Comparison of ENCODE assay signal across 28 cellular contexts in genomic region chr12:91074851-91075250, GRCh38. TPM values are rescaled to one million over a fixed set of nuclear protein-coding genes. Genes with fewer than 3 reads are reported as not detected.
DNase-seq lines count a peak whose midpoint lies in the region; ATAC-seq and TF ChIP-seq lines count a peak whose summit lies in the region.
"Had no signal": no experiment of that assay in that cellular context is flagged by ENCODE, and none has a peak within 500 bp of the region (broad histone marks: within the 10 kb centered on the region; RNA-seq: fewer than 3 reads in every experiment).

No MANE protein-coding gene starts in this region.

- H3F3A ChIP-seq in GM23338 (replicated peaks; ENCODE audit: low read depth) = no peaks in the 10 kb centered on the region

- H3K9me3 ChIP-seq in heart left ventricle = no peaks in the 10 kb centered on the region
- no peaks in the 10 kb centered on the region for H3K9me3 ChIP-seq in left ventricle myocardium inferior (replicated peaks)
- H3K9me3 ChIP-seq in osteoblast (ENCODE audit: low read depth, low read length) = no peaks in the 10 kb centered on the region
- H3K9me3 ChIP-seq: thyroid gland had no signal

- H3K9me3 Mint-ChIP-seq in GM23338 = no peaks in the 10 kb centered on the region
- H3K9me3 Mint-ChIP-seq: central memory CD8-positive, alpha-beta T cell; naive thymus-derived CD4-positive, alpha-beta T cell; stimulated activated naive CD8-positive, alpha-beta T cell treated with anti-CD3 and anti-CD28 coated beads, Interleukin-15, Interleukin-2, amounts not matched to agents 100 ng/mL and 50 ng/mL, for 24 hours; T-helper 2 cell treated with Interferon-gamma antibody and Interleukin-4, amounts not matched to agents 5 μg/mL and 100 μg/mL, for 36 hours had no signal

- H3K4me3 Mint-ChIP-seq in GM23338 = no peak overlapping the region
- H3K4me3 Mint-ChIP-seq: central memory CD8-positive, alpha-beta T cell; naive thymus-derived CD4-positive, alpha-beta T cell; stimulated activated naive CD8-positive, alpha-beta T cell treated with anti-CD3 and anti-CD28 coated beads, Interleukin-15, Interleukin-2, amounts not matched to agents 100 ng/mL and 50 ng/mL, for 24 hours; T-helper 2 cell treated with Interferon-gamma antibody and Interleukin-4, amounts not matched to agents 5 μg/mL and 100 μg/mL, for 36 hours had no signal

- no peak overlapping the region for H2AFZ ChIP-seq in osteoblast (ENCODE audit: low read length)
- no peak overlapping the region; the same call in 1 of the 2 replicates for H2AFZ ChIP-seq in GM23338

- no peaks in the 10 kb centered on the region for H3K79me2 ChIP-seq in osteoblast (ENCODE audit: insufficient read depth, low read length)
- no peaks in the 10 kb centered on the region for H3K79me2 ChIP-seq in GM23338 (replicated peaks; ENCODE audit: insufficient read depth)

- H4K20me1 ChIP-seq in osteoblast (ENCODE audit: insufficient read depth, low read length) (no peaks in the 10 kb centered on the region), GM23338 (replicated peaks; ENCODE audit: insufficient read depth) (no peaks in the 10 kb centered on the region)

- 65 to 72% (median 69%) methylated on average over 1 of the region's 1 CpG for WGBS in heart left ventricle, 4 donors

- no peak overlapping the region for H3K27ac Mint-ChIP-seq in GM23338
- H3K27ac Mint-ChIP-seq: naive thymus-derived CD4-positive, alpha-beta T cell; stimulated activated naive CD8-positive, alpha-beta T cell treated with anti-CD3 and anti-CD28 coated beads, Interleukin-15, Interleukin-2, amounts not matched to agents 100 ng/mL and 50 ng/mL, for 24 hours; T-helper 2 cell treated with Interferon-gamma antibody and Interleukin-4, amounts not matched to agents 5 μg/mL and 100 μg/mL, for 36 hours had no signal

- no peak for DNase-seq in heart left ventricle
- no peak for DNase-seq in cardiac septum (ENCODE audit: low spot score)
- peak; percentile 17 for DNase-seq in NCI-H774 (lab: John Stamatoyannopoulos, UW)
- DNase-seq in left ventricle myocardium inferior = no peak
- DNase-seq in osteoblast (ENCODE audit: insufficient read length, low spot score, missing footprints) = no peak
- no peak for DNase-seq in globus pallidus (ENCODE audit: low spot score)
- no peak for DNase-seq in GM23338 (ENCODE audit: low spot score)
- DNase-seq: activated CD4-positive, alpha-beta T cell treated with anti-CD3 and anti-CD28 coated beads for 4 hours; activated effector memory CD4-positive, alpha-beta T cell treated with anti-CD3 and anti-CD28 coated beads, Interleukin-2, amount 50 U/mL, for 16 hours; activated T-cell treated with anti-CD3 and anti-CD28 coated beads for 4 hours; dorsolateral prefrontal cortex; islet precursor cell; KG1; midbrain; MM.1S; naive thymus-derived CD4-positive, alpha-beta T cell; occipital lobe; SHP77; thyroid gland had no signal

- no peaks in the 10 kb centered on the region for H3K36me3 Mint-ChIP-seq in GM23338 (ENCODE audit: low read depth)
- H3K36me3 Mint-ChIP-seq: naive thymus-derived CD4-positive, alpha-beta T cell had no signal

- peaks cover 11% of the 10 kb centered on the region for H3K4me1 Mint-ChIP-seq in GM23338
- H3K4me1 Mint-ChIP-seq: central memory CD8-positive, alpha-beta T cell; naive thymus-derived CD4-positive, alpha-beta T cell had no signal

- peak overlapping the region in 7 of 12 donors; percentile 1 to 68 (median 47) for H3K27ac ChIP-seq in heart left ventricle
- H3K27ac ChIP-seq in left ventricle myocardium inferior (replicated peaks) = peak overlapping the region; percentile 61
- H3K27ac ChIP-seq in osteoblast (ENCODE audit: low read depth, low read length) = no peak overlapping the region
- H3K27ac ChIP-seq in GM23338 (ENCODE audit: low read depth) = no peak overlapping the region
- H3K27ac ChIP-seq: dorsolateral prefrontal cortex, thyroid gland had no signal

- H3K4me3 ChIP-seq in heart left ventricle (peak overlapping the region in 3 of 12 donors; percentile 17 to 33 (median 25)), left ventricle myocardium inferior (no peak overlapping the region), osteoblast (ENCODE audit: insufficient read depth, low read length) (no peak overlapping the region), GM23338 (no peak overlapping the region)
- H3K4me3 ChIP-seq: dorsolateral prefrontal cortex, skin epidermis, thyroid gland had no signal

- TF ChIP-seq CTCF in heart left ventricle (IDR thresholded peaks at IDR 0.05) (no peak), left ventricle myocardium inferior (IDR thresholded peaks at IDR 0.05; ENCODE audit: borderline replicate concordance) (no peak), osteoblast (IDR thresholded peaks at IDR 0.05; ENCODE audit: extremely low read depth, low read depth, low read length) (no peak), GM23338 (conservative IDR thresholded peaks at IDR 0.05; ENCODE audit: low read depth in 2 of 2) (no peak)

- ATAC-seq in heart left ventricle = peak in 2 of 4 donors; percentile 26 to 28
- no peak for ATAC-seq in GM23338
- ATAC-seq: naive thymus-derived CD4-positive, alpha-beta T cell had no signal

- H3K4me2 ChIP-seq in osteoblast (ENCODE audit: insufficient read depth, low read length) = no peak overlapping the region
- no peak overlapping the region for H3K4me2 ChIP-seq in GM23338

- intact Hi-C loops in heart left ventricle (cut with DNase I) (no loop called here), cardiac septum (cut with DNase I) (no loop called here), left ventricle myocardium inferior (cut with micrococcal nuclease) (no loop called here)

- TF ChIP-seq POLR2A in heart left ventricle (IDR thresholded peaks at IDR 0.05) = no peak

- H3K4me1 ChIP-seq in heart left ventricle = peaks cover 0 to 6% (median 0%) of the 10 kb centered on the region in 12 donors
- H3K4me1 ChIP-seq in left ventricle myocardium inferior = no peaks in the 10 kb centered on the region
- no peaks in the 10 kb centered on the region for H3K4me1 ChIP-seq in osteoblast (ENCODE audit: insufficient read depth, low read length)
- peaks cover 14% of the 10 kb centered on the region; the same call in 1 of the 2 replicates for H3K4me1 ChIP-seq in GM23338 (ENCODE audit: insufficient read depth)
- H3K4me1 ChIP-seq: thyroid gland had no signal

- H3K9me2 ChIP-seq in GM23338 (ENCODE audit: insufficient read depth) = no peaks in the 10 kb centered on the region

- no peaks in the 10 kb centered on the region for H3K27me3 ChIP-seq in heart left ventricle
- no peaks in the 10 kb centered on the region for H3K27me3 ChIP-seq in left ventricle myocardium inferior (ENCODE audit: low read depth)
- H3K27me3 ChIP-seq in osteoblast (ENCODE audit: insufficient read depth, low read length) = no peaks in the 10 kb centered on the region
- no peaks in the 10 kb centered on the region for H3K27me3 ChIP-seq in GM23338 (ENCODE audit: insufficient read depth)
- H3K27me3 ChIP-seq: thyroid gland had no signal

- H3K36me3 ChIP-seq in heart left ventricle (no peaks in the 10 kb centered on the region), left ventricle myocardium inferior (no peaks in the 10 kb centered on the region), osteoblast (ENCODE audit: insufficient read depth, low read length) (no peaks in the 10 kb centered on the region), GM23338 (ENCODE audit: insufficient read depth) (no peaks in the 10 kb centered on the region)
- H3K36me3 ChIP-seq: thyroid gland had no signal

- no peaks in the 10 kb centered on the region for H3K27me3 Mint-ChIP-seq in GM23338 (ENCODE audit: insufficient read depth, low read depth, poor library complexity)
- H3K27me3 Mint-ChIP-seq: central memory CD8-positive, alpha-beta T cell; stimulated activated naive CD8-positive, alpha-beta T cell treated with anti-CD3 and anti-CD28 coated beads, Interleukin-15, Interleukin-2, amounts not matched to agents 100 ng/mL and 50 ng/mL, for 24 hours had no signal

TF ChIP-seq in GM23338, 12 proteins besides CTCF, POLR2A, EP300 and RAD21 (continues in another document):
- TF ChIP-seq ZNF114 (CRISPR knock-in tag; IDR thresholded peaks at IDR 0.05) (no peak), ETS1 (IDR thresholded peaks at IDR 0.05) (no peak), CREB1 (CRISPR knock-in tag; IDR thresholded peaks at IDR 0.05; ENCODE audit: low read depth) (no peak)

RNA-seq across cellular contexts. Expression of gene KERA, which starts 17.0 kb away (rescaled TPM):
- total RNA-seq in heart left ventricle (not detected), cardiac septum (0.19 TPM), left ventricle myocardium inferior (not detected), osteoblast (not detected in 2 replicates)
- polyA plus RNA-seq in heart left ventricle (not detected), GM23338 (2016; fragmentation: Nextera tagmentation; extraction: Ambion mirVana) (not detected in 2 replicates)
- not detected in 2 replicates for total RNA-seq in GM23338 (2014; rRNA removed; shearing (Covaris generic))
- total RNA-seq: fibroblast of lung; glomerular endothelial cell; liver; naive thymus-derived CD4-positive, alpha-beta T cell; OCI-LY7; thyroid gland had no signal
- polyA plus RNA-seq: BJ; fibroblast of lung; liver; naive thymus-derived CD4-positive, alpha-beta T cell had no signal

RNA-seq across cellular contexts. Expression of gene LUM, which starts 36.4 kb away (rescaled TPM):
- total RNA-seq in heart left ventricle = 100 to 1,000 TPM in 5 of 9 donors, 10 to 100 TPM in 4; 25.3 to 249 (median 102) TPM
- polyA plus RNA-seq in heart left ventricle = 10 to 100 TPM; 21.8 to 36.4 TPM
- 130 TPM for total RNA-seq in cardiac septum
- 115 TPM for total RNA-seq in left ventricle myocardium inferior
- 1,762 and 1,965 TPM in 2 replicates for total RNA-seq in osteoblast
- not detected in 2 replicates for total RNA-seq in GM23338 (2014; rRNA removed; shearing (Covaris generic))
- polyA plus RNA-seq in GM23338 (2016; fragmentation: Nextera tagmentation; extraction: Ambion mirVana) = 0.26 and 0.27 TPM in 2 replicates
- total RNA-seq: OCI-LY7 had no signal
- polyA plus RNA-seq: naive thymus-derived CD4-positive, alpha-beta T cell had no signal

Comparison
In these comparisons a context has a peak if more than half of its experiments do, and no peak if none do; other contexts are left out.
1. H3K27ac ChIP-seq: peak in heart left ventricle (7 of 12) and left ventricle myocardium inferior (single experiment); none in osteoblast (single experiment) and GM23338 (single experiment).
2. RNA of gene LUM, which starts 36.4 kb away (total RNA-seq): 1,762 to 1,965 TPM in osteoblast, 130 TPM in cardiac septum (single experiment), 115 TPM in left ventricle myocardium inferior (single experiment) and 25.3 to 249 TPM in heart left ventricle; not detected in GM23338; every median in the first group is over 10 times any median in the second.